1 cellular context compared by ENCODE assay signal in the genomic region with DNA sequence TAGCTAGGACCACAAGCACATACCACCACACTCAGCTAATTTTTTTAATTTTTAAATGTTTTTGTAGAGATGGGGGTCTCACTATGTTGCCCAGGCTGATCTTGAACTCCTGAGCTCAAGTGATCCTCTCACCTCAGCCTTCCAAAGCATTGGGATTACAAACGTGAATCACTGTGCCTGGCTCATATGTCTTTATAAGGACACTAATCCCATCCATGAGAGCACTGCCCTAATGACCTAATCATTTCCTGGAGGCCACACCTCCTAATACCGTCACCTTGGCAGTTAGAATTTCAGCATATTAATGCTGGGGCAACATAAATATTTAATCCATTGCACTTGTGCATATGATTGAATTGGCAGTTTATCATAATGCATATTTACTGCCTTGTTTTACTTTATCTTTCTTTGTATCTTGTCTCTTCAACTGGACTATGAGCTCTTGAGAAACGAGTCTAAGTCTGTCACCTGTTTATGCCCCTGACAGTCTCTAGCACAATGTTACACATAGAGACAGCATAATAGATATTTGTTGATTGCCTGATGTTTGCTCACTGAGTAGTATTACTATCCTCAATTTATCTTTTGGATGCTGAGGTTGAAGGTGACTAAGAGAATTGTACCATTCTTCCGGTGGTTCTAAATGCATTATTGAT.
TF ChIP-seq lines count a peak whose summit lies in the region.

No MANE protein-coding gene starts in this region.

TF ChIP-seq in SK-N-SH, 30 proteins besides CTCF, POLR2A, EP300 and RAD21 (continued from another document):
- TF ChIP-seq, protein P1, sequence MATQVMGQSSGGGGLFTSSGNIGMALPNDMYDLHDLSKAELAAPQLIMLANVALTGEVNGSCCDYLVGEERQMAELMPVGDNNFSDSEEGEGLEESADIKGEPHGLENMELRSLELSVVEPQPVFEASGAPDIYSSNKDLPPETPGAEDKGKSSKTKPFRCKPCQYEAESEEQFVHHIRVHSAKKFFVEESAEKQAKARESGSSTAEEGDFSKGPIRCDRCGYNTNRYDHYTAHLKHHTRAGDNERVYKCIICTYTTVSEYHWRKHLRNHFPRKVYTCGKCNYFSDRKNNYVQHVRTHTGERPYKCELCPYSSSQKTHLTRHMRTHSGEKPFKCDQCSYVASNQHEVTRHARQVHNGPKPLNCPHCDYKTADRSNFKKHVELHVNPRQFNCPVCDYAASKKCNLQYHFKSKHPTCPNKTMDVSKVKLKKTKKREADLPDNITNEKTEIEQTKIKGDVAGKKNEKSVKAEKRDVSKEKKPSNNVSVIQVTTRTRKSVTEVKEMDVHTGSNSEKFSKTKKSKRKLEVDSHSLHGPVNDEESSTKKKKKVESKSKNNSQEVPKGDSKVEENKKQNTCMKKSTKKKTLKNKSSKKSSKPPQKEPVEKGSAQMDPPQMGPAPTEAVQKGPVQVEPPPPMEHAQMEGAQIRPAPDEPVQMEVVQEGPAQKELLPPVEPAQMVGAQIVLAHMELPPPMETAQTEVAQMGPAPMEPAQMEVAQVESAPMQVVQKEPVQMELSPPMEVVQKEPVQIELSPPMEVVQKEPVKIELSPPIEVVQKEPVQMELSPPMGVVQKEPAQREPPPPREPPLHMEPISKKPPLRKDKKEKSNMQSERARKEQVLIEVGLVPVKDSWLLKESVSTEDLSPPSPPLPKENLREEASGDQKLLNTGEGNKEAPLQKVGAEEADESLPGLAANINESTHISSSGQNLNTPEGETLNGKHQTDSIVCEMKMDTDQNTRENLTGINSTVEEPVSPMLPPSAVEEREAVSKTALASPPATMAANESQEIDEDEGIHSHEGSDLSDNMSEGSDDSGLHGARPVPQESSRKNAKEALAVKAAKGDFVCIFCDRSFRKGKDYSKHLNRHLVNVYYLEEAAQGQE (IDR thresholded peaks at IDR 0.05; ENCODE audit: low read depth, low read length): no peak
- no peak for TF ChIP-seq CHD2 (IDR thresholded peaks at IDR 0.05; ENCODE audit: low read length, partially characterized antibody)
